In genomic region chr3:45595364-45596154, GRCh38 we compare ENCODE assay signal across 1 cellular context.
TF ChIP-seq lines count a peak whose summit lies in the region.

No MANE protein-coding gene starts in this region.

TF ChIP-seq in K562, 482 proteins besides CTCF, POLR2A, EP300 and RAD21 (continued from another document):
- no peak for TF ChIP-seq NR4A1 (CRISPR knock-in tag; IDR thresholded peaks at IDR 0.05)
- no peak for TF ChIP-seq NR4A1 (tag; IDR thresholded peaks at IDR 0.05)
- TF ChIP-seq RFX7 (CRISPR knock-in tag; IDR thresholded peaks at IDR 0.05), result no peak
- no peak; the same call in 1 of the 2 replicates for TF ChIP-seq PHF8 (IDR thresholded peaks at IDR 0.05; ENCODE audit: borderline replicate concordance, low read length)
- peak; percentile 55 for TF ChIP-seq TFAP4 (CRISPR knock-in tag; IDR thresholded peaks at IDR 0.05; ENCODE audit: borderline replicate concordance)
- no peak for TF ChIP-seq ETV6 (IDR thresholded peaks at IDR 0.05; ENCODE audit: borderline replicate concordance in 1 of 2, low read depth in 2 of 2, low read length in 1 of 2)
- no peak for TF ChIP-seq ETV6 (CRISPR knock-in tag; IDR thresholded peaks at IDR 0.05; ENCODE audit: borderline replicate concordance)
- TF ChIP-seq KDM4B (IDR thresholded peaks at IDR 0.05; ENCODE audit: borderline replicate concordance in 2 of 2, low read depth in 1 of 2), result no peak
- TF ChIP-seq MAFK (IDR thresholded peaks at IDR 0.05; ENCODE audit: low read length), result no peak
- no peak for TF ChIP-seq CREBBP (IDR thresholded peaks at IDR 0.05; ENCODE audit: low read depth, low read length)
- no peak for TF ChIP-seq ZNF24 (IDR thresholded peaks at IDR 0.05)
- TF ChIP-seq ZNF511 (CRISPR knock-in tag; IDR thresholded peaks at IDR 0.05), result no peak
- no peak for TF ChIP-seq KLF1 (tag; IDR thresholded peaks at IDR 0.05)
- no peak for TF ChIP-seq NFE2L1 (tag; IDR thresholded peaks at IDR 0.05; ENCODE audit: borderline replicate concordance, low read depth)
- no peak for TF ChIP-seq FIP1L1 (IDR thresholded peaks at IDR 0.05; ENCODE audit: low read depth, low read length, poor library complexity, severe bottlenecking)
- no peak for TF ChIP-seq POLR2H (tag; IDR thresholded peaks at IDR 0.05; ENCODE audit: low read depth)
- TF ChIP-seq CREM (IDR thresholded peaks at IDR 0.05; ENCODE audit: low read depth), result no peak
- TF ChIP-seq NFXL1 (CRISPR knock-in tag; IDR thresholded peaks at IDR 0.05), result no peak
- no peak for TF ChIP-seq ZNF121 (CRISPR knock-in tag; conservative IDR thresholded peaks at IDR 0.05)
- TF ChIP-seq ZNF143 (CRISPR knock-in tag; IDR thresholded peaks at IDR 0.05), result no peak
- TF ChIP-seq TRIM24 (IDR thresholded peaks at IDR 0.05), result no peak
- TF ChIP-seq POLR2G (IDR thresholded peaks at IDR 0.05; ENCODE audit: low read depth, low read length), result peak; percentile 57; the same call in 1 of the 2 replicates
- TF ChIP-seq TCF7L2 (IDR thresholded peaks at IDR 0.05; ENCODE audit: low read depth, low read length), result no peak
- TF ChIP-seq PHB (CRISPR knock-in tag; IDR thresholded peaks at IDR 0.05), result no peak
- TF ChIP-seq ZSCAN29 (IDR thresholded peaks at IDR 0.05), result no peak
- no peak for TF ChIP-seq FOXA1 (IDR thresholded peaks at IDR 0.05; ENCODE audit: borderline replicate concordance)
- TF ChIP-seq NFE2 (IDR thresholded peaks at IDR 0.05; ENCODE audit: low read depth), result peak; percentile 37
- TF ChIP-seq TEAD1 (CRISPR knock-in tag; IDR thresholded peaks at IDR 0.05), result no peak
- TF ChIP-seq NFIC (IDR thresholded peaks at IDR 0.05), result peak; percentile 76
